ENCODE assay signal across 18 cellular contexts in genomic region chr17:50443492-50444051, GRCh38. TPM values are rescaled to one million over a fixed set of nuclear protein-coding genes. Genes with fewer than 3 reads are reported as not detected.
A peak's percentile ranks its signal among the peaks of the same experiment; 100 is the strongest.
DNase-seq lines count a peak whose midpoint lies in the region; ATAC-seq and TF ChIP-seq lines count a peak whose summit lies in the region.
"Had no signal": no experiment of that assay in that cellular context is flagged by ENCODE, and none has a peak within 500 bp of the region (broad histone marks: within the 10 kb centered on the region; RNA-seq: fewer than 3 reads in every experiment).

No MANE protein-coding gene starts in this region.

- POLR2A ChIA-PET in PC-3 (lab: Charles Lee; ENCODE audit: unreplicated experiment), result interaction anchor here (0.5 kb wide), 1 partner anchor 83 kb away, joined by 22 read pairs; no protein-coding TSS in a partner anchor
- POLR2A ChIA-PET in CD8-positive, alpha-beta T cell (lab: Charles Lee), result no interaction called here

- ATAC-seq in PC-3, result peak; percentile 52
- peak; percentile 82 to 91 (median 86) for ATAC-seq in psoas muscle
- ATAC-seq in CD8-positive, alpha-beta T cell, result no peak
- ATAC-seq in GM21619 (IDR thresholded peaks at IDR 0.05; ENCODE audit: unreplicated experiment), result no peak

- no peaks in the 10 kb centered on the region for H3K27me3 Mint-ChIP-seq in CD8-positive, alpha-beta T cell (ENCODE audit: low read depth)

- H4K20me1 ChIP-seq in GM23248 (ENCODE audit: insufficient read depth) (no peaks in the 10 kb centered on the region), PC-3 (ENCODE audit: low read length) (no peaks in the 10 kb centered on the region)

- H3K27me3 ChIP-seq in GM23248 (replicated peaks; ENCODE audit: insufficient read depth) (no peaks in the 10 kb centered on the region), PC-3 (ENCODE audit: low read length) (no peaks in the 10 kb centered on the region), psoas muscle (ENCODE audit: insufficient read depth in 3 of 3, low read length in 2 of 3) (no peaks in the 10 kb centered on the region)
- no peaks in the 10 kb centered on the region for H3K27me3 ChIP-seq in CD8-positive, alpha-beta T cell (ENCODE audit: insufficient read depth, low read length)
- H3K27me3 ChIP-seq in effector memory CD4-positive, alpha-beta T cell (replicated peaks; ENCODE audit: control insufficient read depth, insufficient read depth, low read length, poor library complexity, severe bottlenecking), result no peaks in the 10 kb centered on the region

- H3K4me2 ChIP-seq in GM23248 (ENCODE audit: unreplicated experiment) (no peak overlapping the region), PC-3 (ENCODE audit: low read length) (peak overlapping the region; percentile 71)

- no peak overlapping the region for H3K27ac Mint-ChIP-seq in CD8-positive, alpha-beta T cell

- H3K9ac ChIP-seq in GM23248 (no peak overlapping the region), PC-3 (ENCODE audit: low read length) (no peak overlapping the region)

- H3K27ac ChIP-seq in GM23248 (no peak overlapping the region), PC-3 (ENCODE audit: low read length) (no peak overlapping the region), psoas muscle (peak overlapping the region; percentile 86)
- H3K27ac ChIP-seq in CD8-positive, alpha-beta T cell (ENCODE audit: low read depth, low read length), result no peak overlapping the region
- no peak overlapping the region for H3K27ac ChIP-seq in effector memory CD4-positive, alpha-beta T cell (ENCODE audit: insufficient read depth, low read length, poor library complexity, severe bottlenecking)

- H3K36me3 Mint-ChIP-seq in CD8-positive, alpha-beta T cell, result peaks cover 7% of the 10 kb centered on the region

- CTCF ChIA-PET in PC-3 (lab: Charles Lee), result interaction anchor here (0.6 to 1.1 kb wide), 3 partner anchors 17 to 349 kb away, joined by 3 to 18 read pairs (median 4); no protein-coding TSS in a partner anchor
- CTCF ChIA-PET in CD8-positive, alpha-beta T cell (lab: Charles Lee), result no interaction called here

- no peak overlapping the region for H3K4me3 ChIP-seq in GM23248
- peak overlapping the region; percentile 2; the same call in 1 of the 2 replicates for H3K4me3 ChIP-seq in PC-3 (ENCODE audit: low read length)
- no peak overlapping the region for H3K4me3 ChIP-seq in fibroblast of villous mesenchyme (ENCODE audit: low read depth, low read length)
- peak overlapping the region; percentile 53 for H3K4me3 ChIP-seq in psoas muscle
- no peak overlapping the region for H3K4me3 ChIP-seq in CD8-positive, alpha-beta T cell (ENCODE audit: low read depth, low read length)
- H3K4me3 ChIP-seq in effector memory CD4-positive, alpha-beta T cell (ENCODE audit: insufficient read depth, low read depth, low read length, poor library complexity, severe bottlenecking), result no peak overlapping the region

- H3K9me2 ChIP-seq in GM23248 (ENCODE audit: insufficient read depth) (no peaks in the 10 kb centered on the region), PC-3 (replicated peaks; ENCODE audit: low read length) (no peaks in the 10 kb centered on the region)

- H2AFZ ChIP-seq in GM23248, result no peak overlapping the region
- no peak overlapping the region for H2AFZ ChIP-seq in PC-3 (ENCODE audit: low read length)

- intact Hi-C loops in PC-3 (cut with micrococcal nuclease) (no loop called here), psoas muscle (cut with DNase I) (no loop called here)
- intact Hi-C loops in CD8-positive, alpha-beta T cell (cut with DNase I, micrococcal nuclease), result no loop called here

- H3K4me1 ChIP-seq in GM23248 (ENCODE audit: insufficient read depth) (no peaks in the 10 kb centered on the region; the same call in 1 of the 2 replicates), PC-3 (ENCODE audit: insufficient read depth, low read length) (peaks cover 29% of the 10 kb centered on the region), psoas muscle (peaks cover 38% of the 10 kb centered on the region)
- no peaks in the 10 kb centered on the region for H3K4me1 ChIP-seq in CD8-positive, alpha-beta T cell (ENCODE audit: insufficient read depth, low read length)
- no peaks in the 10 kb centered on the region for H3K4me1 ChIP-seq in effector memory CD4-positive, alpha-beta T cell (ENCODE audit: control insufficient read depth, insufficient read depth, low read length, poor library complexity, severe bottlenecking)

- H3K36me3 ChIP-seq in GM23248 (ENCODE audit: low read depth) (no peaks in the 10 kb centered on the region), PC-3 (ENCODE audit: low read depth, low read length) (no peaks in the 10 kb centered on the region), psoas muscle (ENCODE audit: insufficient read depth in 1 of 2, low read depth in 1 of 2) (no peaks in the 10 kb centered on the region)
- no peaks in the 10 kb centered on the region for H3K36me3 ChIP-seq in CD8-positive, alpha-beta T cell (ENCODE audit: insufficient read depth, low read length)
- H3K36me3 ChIP-seq in effector memory CD4-positive, alpha-beta T cell (ENCODE audit: control insufficient read depth, insufficient read depth, low read length), result no peaks in the 10 kb centered on the region

- H3K4me1 Mint-ChIP-seq in CD8-positive, alpha-beta T cell (ENCODE audit: low read depth), result peaks cover 2% of the 10 kb centered on the region

- peak; percentile 20 for DNase-seq in GM23248
- DNase-seq in PC-3, result no peak
- peak; percentile 63 for DNase-seq in fibroblast of villous mesenchyme (ENCODE audit: low read depth)
- DNase-seq in psoas muscle, result peak in 1 of 2 donors; percentile 62
- DNase-seq in CD8-positive, alpha-beta T cell, result no peak
- no peak for DNase-seq in stimulated activated CD4-positive, alpha-beta T cell treated with anti-CD3 and anti-CD28 coated beads, Interleukin-4, amount 100 ng/mL, for 1 hour
- no peak for DNase-seq in effector memory CD4-positive, alpha-beta T cell
- DNase-seq: activated T-cell treated with anti-CD3 and anti-CD28 coated beads, Interleukin-2, amount 50 U/mL, for 1 hour; C1 segment of cervical spinal cord; effector CD8-positive, alpha-beta T cell; glutamatergic neuron; GOT3; NCI-H1092 treated with DMSO at 0.1 percent for 48 hours; NCI-H748 treated with DMSO at 0.1 percent for 48 hours; stimulated activated naive CD4-positive, alpha-beta T cell treated with Interleukin-2 at 50 U/mL for 16 hours had no signal

- no TSS peak for BruUV-seq in PC-3 (replicated peaks; lab: Mats Ljungman, UMichigan)

- no peaks in the 10 kb centered on the region for H3K9me3 Mint-ChIP-seq in CD8-positive, alpha-beta T cell

- H3F3A ChIP-seq in GM23248 (ENCODE audit: insufficient read depth) (no peaks in the 10 kb centered on the region), PC-3 (ENCODE audit: low read length, unreplicated experiment) (no peaks in the 10 kb centered on the region)

- in situ Hi-C loops in GM23248 (cut with MboI), result no loop called here

- no peaks in the 10 kb centered on the region for H3K9me3 ChIP-seq in GM23248 (ENCODE audit: low read depth)
- H3K9me3 ChIP-seq in PC-3 (ENCODE audit: low read length), result no peaks in the 10 kb centered on the region
- no peaks in the 10 kb centered on the region for H3K9me3 ChIP-seq in psoas muscle
- no peaks in the 10 kb centered on the region for H3K9me3 ChIP-seq in CD8-positive, alpha-beta T cell (ENCODE audit: low read length)
- H3K9me3 ChIP-seq in effector memory CD4-positive, alpha-beta T cell (ENCODE audit: control insufficient read depth, low read length), result no peaks in the 10 kb centered on the region

- H3K4me3 Mint-ChIP-seq in CD8-positive, alpha-beta T cell, result no peak overlapping the region

- 37 to 38% methylated on average over 3 of the region's 3 CpGs for WGBS in GM23248 (ENCODE audit: low coverage in 1 of 2, low lambda C conversion rate in 2 of 2, missing lambda C conversion rate in 2 of 2), 2 experiments
- 17 to 21% (median 18%) methylated on average over 3 of the region's 3 CpGs for WGBS in psoas muscle, 3 donors

- no peaks in the 10 kb centered on the region for H3K79me2 ChIP-seq in GM23248 (ENCODE audit: insufficient read depth)
- H3K79me2 ChIP-seq in PC-3 (ENCODE audit: low read length), result 0 out of 2 replicates have a peak, but pooled peaks cover 4% of the 10 kb centered on the region

- TF ChIP-seq CTCF in PC-3 (conservative IDR thresholded peaks at IDR 0.05; ENCODE audit: low read depth, low read length), result no peak
- TF ChIP-seq CTCF in fibroblast of villous mesenchyme (IDR thresholded peaks at IDR 0.05; ENCODE audit: insufficient read depth, low read depth, low read length), result no peak
- no peak for TF ChIP-seq CTCF in psoas muscle (IDR thresholded peaks at IDR 0.05)
- TF ChIP-seq CTCF in CD8-positive, alpha-beta T cell (IDR thresholded peaks at IDR 0.05), result no peak

RNA-seq across cellular contexts. Expression of gene ACSF2, which starts 17.6 kb away (rescaled TPM):
- total RNA-seq in GM23248 (2014; rRNA removed; shearing (Covaris generic)), result 8.6 and 18.7 TPM in 2 replicates
- 3.2 and 3.7 TPM in 2 replicates for polyA plus RNA-seq in GM23248 (2016; fragmentation: Nextera tagmentation; extraction: Ambion mirVana)
- total RNA-seq in PC-3 (2014; rRNA removed), result 69.3 and 72.7 TPM in 2 replicates
- total RNA-seq in fibroblast of villous mesenchyme, result 18.1 and 20.3 TPM in 2 replicates
- total RNA-seq in psoas muscle, result 10 to 100 TPM; 14.4 to 72.3 (median 44.7) TPM
- polyA plus RNA-seq in psoas muscle, result 10 to 100 TPM; 17.0 to 69.7 (median 19.6) TPM
- 10 to 100 TPM; 12.5 to 12.9 TPM for total RNA-seq in CD8-positive, alpha-beta T cell

RNA-seq across cellular contexts. Expression of gene CHAD, which starts 25.1 kb away (rescaled TPM):
- not detected in 2 replicates for total RNA-seq in GM23248 (2014; rRNA removed; shearing (Covaris generic))
- polyA plus RNA-seq in GM23248 (2016; fragmentation: Nextera tagmentation; extraction: Ambion mirVana), result not detected in 2 replicates
- not detected in 2 replicates for total RNA-seq in PC-3 (2014; rRNA removed)
- not detected in 2 replicates for total RNA-seq in fibroblast of villous mesenchyme
- total RNA-seq in psoas muscle, result under 1 TPM in 3 of 4 donors, not detected in 1; 0.32 to 0.76 (median 0.44) TPM
- polyA plus RNA-seq in psoas muscle, result under 1 TPM in 2 of 3 donors, not detected in 1; 0.09 to 0.42 TPM
- not detected for total RNA-seq in CD8-positive, alpha-beta T cell
- total RNA-seq: HT-29, omental fat pad had no signal

RNA-seq across cellular contexts. Expression of gene RSAD1, which starts 35.1 kb away (rescaled TPM):
- 19.3 and 19.8 TPM in 2 replicates for total RNA-seq in GM23248 (2014; rRNA removed; shearing (Covaris generic))
- polyA plus RNA-seq in GM23248 (2016; fragmentation: Nextera tagmentation; extraction: Ambion mirVana), result 22.4 and 23.9 TPM in 2 replicates
- 37.7 and 46.7 TPM in 2 replicates for total RNA-seq in PC-3 (2014; rRNA removed)
- total RNA-seq in fibroblast of villous mesenchyme, result 16.8 and 25.4 TPM in 2 replicates
- total RNA-seq in psoas muscle, result 10 to 100 TPM; 44.1 to 60.4 (median 50.0) TPM
- polyA plus RNA-seq in psoas muscle, result 10 to 100 TPM; 34.3 to 63.2 (median 52.4) TPM
- total RNA-seq in CD8-positive, alpha-beta T cell, result 10 to 100 TPM; 46.4 to 46.9 TPM

RNA-seq across cellular contexts. Expression of gene LRRC59, which starts 46.2 kb away (rescaled TPM):
- 144 and 164 TPM in 2 replicates for total RNA-seq in GM23248 (2014; rRNA removed; shearing (Covaris generic))
- 110 and 111 TPM in 2 replicates for polyA plus RNA-seq in GM23248 (2016; fragmentation: Nextera tagmentation; extraction: Ambion mirVana)
- 324 and 427 TPM in 2 replicates for total RNA-seq in PC-3 (2014; rRNA removed)
- 181 and 191 TPM in 2 replicates for total RNA-seq in fibroblast of villous mesenchyme
- 10 to 100 TPM; 15.9 to 53.9 (median 44.7) TPM for total RNA-seq in psoas muscle
- polyA plus RNA-seq in psoas muscle, result 100 to 1,000 TPM in 1 of 3 donors, 10 to 100 TPM in 2; 40.8 to 122 (median 90.2) TPM
- 10 to 100 TPM; 59.1 to 59.9 TPM for total RNA-seq in CD8-positive, alpha-beta T cell

Comparison
In these comparisons a context has a peak if more than half of its experiments do, and no peak if none do; other contexts are left out.
1. DNase-seq: peak in GM23248 (single experiment) and fibroblast of villous mesenchyme (single experiment); none in PC-3 (single experiment), CD8-positive, alpha-beta T cell (0 of 7), stimulated activated CD4-positive, alpha-beta T cell treated with anti-CD3 and anti-CD28 coated beads, Interleukin-4, amount 100 ng/mL, for 1 hour (single experiment) and effector memory CD4-positive, alpha-beta T cell (0 of 3).
2. H3K4me3 ChIP-seq: peak in PC-3 (single experiment) and psoas muscle (single experiment); none in GM23248 (single experiment), fibroblast of villous mesenchyme (single experiment), CD8-positive, alpha-beta T cell (single experiment) and effector memory CD4-positive, alpha-beta T cell (single experiment).
3. ATAC-seq: peak in PC-3 (single experiment) and psoas muscle (4 of 4); none in CD8-positive, alpha-beta T cell (single experiment) and GM21619 (single experiment).